Comparison of ENCODE assay signal across 16 cellular contexts in the genomic region with DNA sequence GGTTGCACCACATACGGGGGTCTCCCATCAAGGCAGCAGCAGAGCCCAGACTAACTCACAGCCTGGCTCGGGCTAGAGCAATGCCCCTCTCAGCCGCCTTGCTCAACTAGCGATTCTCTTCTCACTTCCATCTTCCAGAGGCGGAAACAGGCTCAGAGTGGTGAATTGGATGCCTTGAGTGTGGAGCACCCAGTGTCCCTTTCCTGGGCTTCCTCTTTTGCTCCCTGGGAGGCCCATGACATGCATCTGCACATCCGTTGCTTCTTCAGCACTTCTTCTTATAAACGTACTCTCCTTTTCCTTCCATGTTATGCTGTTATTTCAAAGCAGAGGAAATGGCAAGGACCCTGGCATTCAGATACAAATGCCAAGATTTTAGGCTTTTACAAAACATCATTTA.
"Had no signal": no experiment of that assay in that cellular context is flagged by ENCODE, and none has a peak within 500 bp of the region (broad histone marks: within the 10 kb centered on the region; RNA-seq: fewer than 3 reads in every experiment).

No MANE protein-coding gene starts in this region.

- H3K9me3 ChIP-seq: breast epithelium, esophagus squamous epithelium, heart left ventricle, stomach, vagina had no signal

- DNase-seq: activated CD4-positive, alpha-beta memory T cell treated with anti-CD3 and anti-CD28 coated beads, Interleukin-2, amount 10 ng/mL, durations not matched to agents 7 days and 5 days; activated CD4-positive, alpha-beta T cell treated with anti-CD3 and anti-CD28 coated beads for 1 hour; activated gamma-delta T cell; activated naive CD8-positive, alpha-beta T cell treated with anti-CD3 and anti-CD28 coated beads for 36 hours; activated T-cell treated with anti-CD3 and anti-CD28 coated beads, Interleukin-2, amount 50 U/mL, for 48 hours; aorta; esophagus squamous epithelium; foreskin fibroblast; nephron progenitor cell; stimulated activated CD4-positive, alpha-beta T cell treated with anti-CD3 and anti-CD28 coated beads, Interleukin-4, amount 100 ng/mL, for 24 hours; stomach; T-helper 9 cell had no signal

- H3K27ac ChIP-seq: breast epithelium, esophagus squamous epithelium, stomach, vagina had no signal

- H3K27ac Mint-ChIP-seq: activated CD4-positive, alpha-beta memory T cell treated with anti-CD3 and anti-CD28 coated beads, Interleukin-2, amount 10 ng/mL, durations not matched to agents 7 days and 5 days; activated naive CD8-positive, alpha-beta T cell treated with anti-CD3 and anti-CD28 coated beads for 36 hours; memory B cell; nephron progenitor cell had no signal

- H3K27me3 ChIP-seq: vagina had no signal

- H3K36me3 Mint-ChIP-seq: activated naive CD8-positive, alpha-beta T cell treated with anti-CD3 and anti-CD28 coated beads for 36 hours; memory B cell had no signal

- H3K4me3 ChIP-seq: breast epithelium, esophagus squamous epithelium, heart left ventricle, stomach, vagina had no signal

- H3K4me3 Mint-ChIP-seq: activated CD4-positive, alpha-beta memory T cell treated with anti-CD3 and anti-CD28 coated beads, Interleukin-2, amount 10 ng/mL, durations not matched to agents 7 days and 5 days; activated naive CD8-positive, alpha-beta T cell treated with anti-CD3 and anti-CD28 coated beads for 36 hours; memory B cell; nephron progenitor cell had no signal

- ATAC-seq: heart left ventricle had no signal

- H3K36me3 ChIP-seq: breast epithelium, esophagus squamous epithelium, heart left ventricle, stomach, vagina had no signal

- H3K9me3 Mint-ChIP-seq: activated CD4-positive, alpha-beta memory T cell treated with anti-CD3 and anti-CD28 coated beads, Interleukin-2, amount 10 ng/mL, durations not matched to agents 7 days and 5 days; activated naive CD8-positive, alpha-beta T cell treated with anti-CD3 and anti-CD28 coated beads for 36 hours; memory B cell; nephron progenitor cell had no signal

- H3K4me1 ChIP-seq: breast epithelium had no signal
